9 cellular contexts compared by ENCODE assay signal in the genomic region with DNA sequence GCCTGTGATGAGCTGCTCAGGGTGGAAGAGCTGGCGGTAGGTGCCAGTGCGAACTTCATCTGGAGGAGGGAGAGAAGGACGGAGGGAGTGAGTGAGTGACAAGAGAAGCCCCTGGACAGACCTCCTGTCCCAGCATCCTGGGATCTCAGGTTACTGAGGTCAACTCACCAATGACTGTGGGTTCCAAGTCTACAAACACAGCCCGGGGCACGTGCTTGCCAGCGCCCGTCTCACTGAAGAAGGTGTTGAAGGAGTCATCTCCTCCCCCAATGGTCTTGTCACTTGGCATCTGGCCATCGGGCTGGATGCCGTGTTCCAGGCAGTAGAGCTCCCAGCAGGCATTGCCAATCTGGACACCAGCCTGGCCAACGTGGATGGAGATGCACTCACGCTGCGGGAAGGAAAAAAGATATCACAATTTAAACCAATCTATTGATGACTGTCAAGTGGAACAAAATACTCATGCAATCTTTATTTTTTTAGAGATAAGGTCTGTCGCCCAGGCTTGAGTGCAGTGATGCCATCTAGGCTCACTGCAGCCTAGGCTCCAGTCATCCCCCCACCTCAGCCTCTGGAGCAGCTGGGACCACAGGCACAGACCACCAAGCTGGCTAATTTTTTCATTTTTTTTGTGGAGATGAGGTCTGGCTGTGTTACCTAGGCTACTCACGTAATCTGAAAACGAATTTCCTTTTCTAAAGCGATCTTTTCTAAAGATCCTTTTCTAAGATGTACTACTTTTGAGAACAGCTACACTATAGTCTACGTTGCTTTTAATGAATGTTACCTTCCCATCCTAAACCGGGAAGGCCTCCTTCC. TPM values are rescaled to one million over a fixed set of nuclear protein-coding genes. Genes with fewer than 3 reads are reported as not detected.
DNase-seq lines count a peak whose midpoint lies in the region; ATAC-seq, FAIRE-seq and TF ChIP-seq lines count a peak whose summit lies in the region.
"Had no signal": no experiment of that assay in that cellular context is flagged by ENCODE, and none has a peak within 500 bp of the region (broad histone marks: within the 10 kb centered on the region; RNA-seq: fewer than 3 reads in every experiment).

No MANE protein-coding gene starts in this region.

- H3K27ac ChIP-seq in HepG2 (ENCODE audit: extremely low read length, insufficient read depth, low read length) (peak overlapping the region; percentile 96), thyroid gland (peak overlapping the region; percentile 95 to 100 (median 96))

- TF ChIP-seq EP300 in HepG2 (IDR thresholded peaks at IDR 0.05; ENCODE audit: low read depth in 2 of 2, low read length in 2 of 2) (no peak), HepG2 (CRISPR knock-in tag; IDR thresholded peaks at IDR 0.05; ENCODE audit: borderline replicate concordance) (no peak)

- H3K4me3 Mint-ChIP-seq in activated T-cell treated with anti-CD3 and anti-CD28 coated beads, Interleukin-2, amount 50 U/mL, for 24 hours, result peak overlapping the region; percentile 98

- TF ChIP-seq RAD21 in HepG2 (CRISPR knock-in tag; IDR thresholded peaks at IDR 0.05), result no peak

- POLR2A ChIA-PET in HepG2 (lab: Yijun Ruan, JAX), result interaction anchor here (0.6 to 4.0 kb wide), 14 partner anchors 8 to 170 kb away, joined by 3 to 57 read pairs (median 8); a partner anchor contains a TSS

- TF ChIP-seq CTCF in astrocyte of the spinal cord (IDR thresholded peaks at IDR 0.05; ENCODE audit: low read depth, low read length) (no peak), HepG2 (CRISPR knock-in tag; IDR thresholded peaks at IDR 0.05) (no peak), thyroid gland (IDR thresholded peaks at IDR 0.05) (no peak)

- 80% methylated on average over 16 of the region's 18 CpGs for WGBS in HepG2 (ENCODE audit: low lambda C conversion rate)
- WGBS in thyroid gland, 2 donors, result 59 to 67% methylated on average over 18 of the region's 18 CpGs

- H3K36me3 Mint-ChIP-seq in activated T-cell treated with anti-CD3 and anti-CD28 coated beads, Interleukin-2, amount 50 U/mL, for 24 hours (ENCODE audit: low read depth), result peaks cover 58% of the 10 kb centered on the region

- no peak for ATAC-seq in HepG2

- no peaks in the 10 kb centered on the region for H3K27me3 ChIP-seq in HepG2 (ENCODE audit: control insufficient read depth in 1 of 2, insufficient read depth in 2 of 2, low read length in 2 of 2)
- no peaks in the 10 kb centered on the region for H3K27me3 ChIP-seq in thyroid gland

- H3K79me2 ChIP-seq in HepG2 (ENCODE audit: insufficient read depth, low read length), result peaks cover 19% of the 10 kb centered on the region

- H3K4me1 Mint-ChIP-seq in activated T-cell treated with anti-CD3 and anti-CD28 coated beads, Interleukin-2, amount 50 U/mL, for 24 hours (ENCODE audit: low read depth), result peaks cover 49% of the 10 kb centered on the region

- H3K9me3 Mint-ChIP-seq in activated T-cell treated with anti-CD3 and anti-CD28 coated beads, Interleukin-2, amount 50 U/mL, for 24 hours, result no peaks in the 10 kb centered on the region

- H3K9me3 ChIP-seq in HepG2 (ENCODE audit: low read length) (no peaks in the 10 kb centered on the region), thyroid gland (no peaks in the 10 kb centered on the region)

- H3K36me3 ChIP-seq in HepG2 (replicated peaks in 1 of 2; ENCODE audit: control insufficient read depth in 1 of 2, insufficient read depth in 2 of 2, low read length in 2 of 2) (peaks cover 7 to 23% of the 10 kb centered on the region in 2 experiments), thyroid gland (peaks cover 20 to 29% of the 10 kb centered on the region in 2 donors)

- H3K27me3 Mint-ChIP-seq in activated T-cell treated with anti-CD3 and anti-CD28 coated beads, Interleukin-2, amount 50 U/mL, for 24 hours, result peaks cover 2% of the 10 kb centered on the region

- FAIRE-seq in HepG2 (lab: Jason Lieb, UNC), result no peak

- H2AFZ ChIP-seq in HepG2 (ENCODE audit: low read length), result no peak overlapping the region

- peak overlapping the region; percentile 94 for H3K9ac ChIP-seq in HepG2 (ENCODE audit: insufficient read depth, low read depth, low read length)

- peak overlapping the region; percentile 96 for H3K4me3 ChIP-seq in astrocyte of the spinal cord (ENCODE audit: low read depth, low read length)
- peak overlapping the region; percentile 38 to 94 (median 82); a peak in 5 of 6 replicates for H3K4me3 ChIP-seq in HepG2 (replicated peaks in 1 of 3; ENCODE audit: insufficient read depth in 1 of 3, low read depth in 2 of 3, low read length in 3 of 3)
- H3K4me3 ChIP-seq in thyroid gland (replicated peaks in 1 of 3), result peak overlapping the region in 2 of 3 donors; percentile 94 to 96

- DNase-seq in activated T-cell treated with anti-CD3 and anti-CD28 coated beads, Interleukin-2, amount 50 U/mL, for 24 hours, result peak; percentile 43
- DNase-seq in activated T-cell treated with anti-CD3 and anti-CD28 coated beads for 4 hours (no peak), astrocyte of the spinal cord (ENCODE audit: low read depth, low spot score) (no peak), HepG2 (ENCODE audit: low spot score) (no peak), thyroid gland (peak in 1 of 2 donors; percentile 5), ureter (ENCODE audit: low spot score) (no peak), hypothalamus (lab: John Stamatoyannopoulos, UW) (no peak), T-helper 9 cell (no peak)

- peak overlapping the region; percentile 99 for H3K27ac Mint-ChIP-seq in activated T-cell treated with anti-CD3 and anti-CD28 coated beads, Interleukin-2, amount 50 U/mL, for 24 hours

- CTCF ChIA-PET in HepG2 (lab: Yijun Ruan, JAX; ENCODE audit: low intra/inter-chr PET ratio, low total read pairs), result interaction anchor here (0.7 to 2.0 kb wide), 2 partner anchors 41 to 66 kb away, joined by 3 to 8 read pairs; no protein-coding TSS in a partner anchor

- in situ Hi-C loops in astrocyte of the spinal cord (cut with HindIII; ENCODE audit: low sequenced_read_pairs) (no loop called here), HepG2 (cut with HindIII; ENCODE audit: extremely low pct_ligation_motif_present, low pct_unique_long_range_greater_than_20kb) (no loop called here)

- intact Hi-C loops in HepG2 (cut with micrococcal nuclease; ENCODE audit: unreplicated experiment) (loop anchor here (5.0 to 10.0 kb wide), 2 partner anchors 112 to 1895 kb away; a partner anchor contains a TSS), thyroid gland (cut with DNase I) (loop anchor here (10.0 kb wide), 1 partner anchor 105 kb away; no protein-coding TSS in a partner anchor)

- peak overlapping the region; percentile 91 for H3K4me2 ChIP-seq in HepG2 (ENCODE audit: low read depth, low read length)

- no TSS peak for BruUV-seq in HepG2 (replicated peaks; lab: Mats Ljungman, UMichigan)

- H4K20me1 ChIP-seq in HepG2 (ENCODE audit: insufficient read depth, low read length), result peaks cover 17% of the 10 kb centered on the region

- TF ChIP-seq POLR2A in HepG2 (IDR thresholded peaks at IDR 0.05; ENCODE audit: insufficient read depth in 1 of 2, low read depth in 2 of 2, low read length in 2 of 2), result no peak
- no peak for TF ChIP-seq POLR2A in thyroid gland (IDR thresholded peaks at IDR 0.05)

- H3K4me1 ChIP-seq in HepG2 (ENCODE audit: insufficient read depth, low read length), result peaks cover 45% of the 10 kb centered on the region
- peaks cover 14 to 17% of the 10 kb centered on the region in 2 donors for H3K4me1 ChIP-seq in thyroid gland

RNA-seq across cellular contexts. Expression of a gene that starts 1.7 kb away (rescaled TPM):
- 1,275 and 1,742 TPM in 2 replicates for total RNA-seq in HepG2 (2016; rRNA removed; fragmentation: Illumina TruSeq; extraction: Trizol)
- 206 and 211 TPM in 2 replicates for total RNA-seq in HepG2 (2016; cell fraction: cytosol; rRNA removed; fragmentation: Illumina TruSeq; extraction: Trizol; ENCODE audit: low read depth)
- total RNA-seq in HepG2 (2016; cell fraction: insoluble cytoplasmic fraction; rRNA removed; fragmentation: Illumina TruSeq; extraction: Trizol), result 1,254 and 1,746 TPM in 2 replicates
- total RNA-seq in HepG2 (2016; cell fraction: membrane; rRNA removed; fragmentation: Illumina TruSeq; extraction: Trizol), result 303 and 313 TPM in 2 replicates
- 412 and 422 TPM in 2 replicates for total RNA-seq in HepG2 (2016; cell fraction: nucleus; rRNA removed; fragmentation: Illumina TruSeq; extraction: Trizol)
- 1,008 and 1,353 TPM in 2 replicates for polyA plus RNA-seq in HepG2 (2011; rRNA removed)
- polyA plus RNA-seq in HepG2 (2011; cell fraction: cytosol; rRNA removed), result 1,199 and 1,413 TPM in 2 replicates
- polyA plus RNA-seq in HepG2 (2011; cell fraction: nucleus; rRNA removed), result 271 and 295 TPM in 2 replicates
- polyA plus RNA-seq in HepG2 (2012), result 414 and 527 TPM in 2 replicates
- polyA plus RNA-seq in HepG2 (2016; cell fraction: cytosol; fragmentation: Illumina TruSeq; extraction: Trizol; ENCODE audit: low read depth), result 236 and 258 TPM in 2 replicates
- 2,014 and 2,064 TPM in 2 replicates for polyA plus RNA-seq in HepG2 (2016; cell fraction: insoluble cytoplasmic fraction; fragmentation: Illumina TruSeq; extraction: Trizol; ENCODE audit: low read depth)
- 268 and 293 TPM in 2 replicates for polyA plus RNA-seq in HepG2 (2016; cell fraction: membrane; fragmentation: Illumina TruSeq; extraction: Trizol; ENCODE audit: low read depth)
- 567 and 603 TPM in 2 replicates for polyA plus RNA-seq in HepG2 (2016; cell fraction: nucleus; fragmentation: Illumina TruSeq; extraction: Trizol; ENCODE audit: insufficient read depth, low read depth)
- polyA minus RNA-seq in HepG2 (2011; rRNA and poly(A)+ RNA removed; ENCODE audit: low replicate concordance), result 2,124 and 7,641 TPM in 2 replicates
- 381 and 450 TPM in 2 replicates for polyA minus RNA-seq in HepG2 (2011; cell fraction: cytosol; rRNA and poly(A)+ RNA removed)
- 183 and 194 TPM in 2 replicates for polyA minus RNA-seq in HepG2 (2011; cell fraction: nucleus; rRNA and poly(A)+ RNA removed)
- total RNA-seq in thyroid gland, result 100 to 1,000 TPM; 284 to 653 (median 477) TPM
- 496 TPM for total RNA-seq in ureter

RNA-seq across cellular contexts. Expression of a gene that starts 18.9 kb away (rescaled TPM):
- total RNA-seq in HepG2 (2016; rRNA removed; fragmentation: Illumina TruSeq; extraction: Trizol), result 7.3 and 12.2 TPM in 2 replicates
- total RNA-seq in HepG2 (2016; cell fraction: cytosol; rRNA removed; fragmentation: Illumina TruSeq; extraction: Trizol; ENCODE audit: low read depth), result 9.1 and 9.7 TPM in 2 replicates
- 5.5 and 14.0 TPM in 2 replicates for total RNA-seq in HepG2 (2016; cell fraction: insoluble cytoplasmic fraction; rRNA removed; fragmentation: Illumina TruSeq; extraction: Trizol)
- total RNA-seq in HepG2 (2016; cell fraction: membrane; rRNA removed; fragmentation: Illumina TruSeq; extraction: Trizol), result 8.8 and 9.7 TPM in 2 replicates
- 21.8 and 27.5 TPM in 2 replicates for total RNA-seq in HepG2 (2016; cell fraction: nucleus; rRNA removed; fragmentation: Illumina TruSeq; extraction: Trizol)
- 65.9 and 79.6 TPM in 2 replicates for polyA plus RNA-seq in HepG2 (2011; rRNA removed)
- 25.4 and 26.4 TPM in 2 replicates for polyA plus RNA-seq in HepG2 (2011; cell fraction: cytosol; rRNA removed)
- polyA plus RNA-seq in HepG2 (2011; cell fraction: nucleus; rRNA removed), result 362 and 407 TPM in 2 replicates
- polyA plus RNA-seq in HepG2 (2012), result 51.5 and 57.5 TPM in 2 replicates
- polyA plus RNA-seq in HepG2 (2016; cell fraction: cytosol; fragmentation: Illumina TruSeq; extraction: Trizol; ENCODE audit: low read depth), result 2.1 and 2.4 TPM in 2 replicates
- 4.7 TPM in 2 replicates for polyA plus RNA-seq in HepG2 (2016; cell fraction: insoluble cytoplasmic fraction; fragmentation: Illumina TruSeq; extraction: Trizol; ENCODE audit: low read depth)
- polyA plus RNA-seq in HepG2 (2016; cell fraction: membrane; fragmentation: Illumina TruSeq; extraction: Trizol; ENCODE audit: low read depth), result 5.1 and 8.4 TPM in 2 replicates
- polyA plus RNA-seq in HepG2 (2016; cell fraction: nucleus; fragmentation: Illumina TruSeq; extraction: Trizol; ENCODE audit: insufficient read depth, low read depth), result 41.9 and 51.4 TPM in 2 replicates
- polyA minus RNA-seq in HepG2 (2011; rRNA and poly(A)+ RNA removed; ENCODE audit: low replicate concordance), result 29.1 and 80.1 TPM in 2 replicates
- polyA minus RNA-seq in HepG2 (2011; cell fraction: cytosol; rRNA and poly(A)+ RNA removed), result 14.6 and 15.4 TPM in 2 replicates
- 87.2 and 109 TPM in 2 replicates for polyA minus RNA-seq in HepG2 (2011; cell fraction: nucleus; rRNA and poly(A)+ RNA removed)
- total RNA-seq in thyroid gland, result 10 to 100 TPM; 30.4 to 54.8 (median 46.6) TPM
- 85.7 TPM for total RNA-seq in ureter

RNA-seq across cellular contexts. Expression of a gene that starts 34.9 kb away (rescaled TPM):
- total RNA-seq in HepG2 (2016; rRNA removed; fragmentation: Illumina TruSeq; extraction: Trizol) (not detected in 2 replicates), thyroid gland (under 1 TPM; 0.17 to 0.94 (median 0.44) TPM), ureter (0.70 TPM)
- total RNA-seq in HepG2 (2016; cell fraction: cytosol; rRNA removed; fragmentation: Illumina TruSeq; extraction: Trizol; ENCODE audit: low read depth), result not detected in 2 replicates
- not detected in 2 replicates for total RNA-seq in HepG2 (2016; cell fraction: insoluble cytoplasmic fraction; rRNA removed; fragmentation: Illumina TruSeq; extraction: Trizol)
- total RNA-seq in HepG2 (2016; cell fraction: membrane; rRNA removed; fragmentation: Illumina TruSeq; extraction: Trizol), result not detected in 2 replicates
- not detected in 2 replicates for total RNA-seq in HepG2 (2016; cell fraction: nucleus; rRNA removed; fragmentation: Illumina TruSeq; extraction: Trizol)
- not detected in 2 replicates for polyA plus RNA-seq in HepG2 (2011; rRNA removed)
- not detected in 2 replicates for polyA plus RNA-seq in HepG2 (2011; cell fraction: cytosol; rRNA removed)
- polyA plus RNA-seq in HepG2 (2011; cell fraction: nucleus; rRNA removed), result 0.03 and 0.10 TPM in 2 replicates
- not detected in 2 replicates for polyA plus RNA-seq in HepG2 (2012)
- polyA plus RNA-seq in HepG2 (2016; cell fraction: cytosol; fragmentation: Illumina TruSeq; extraction: Trizol; ENCODE audit: low read depth), result not detected in 2 replicates
- polyA plus RNA-seq in HepG2 (2016; cell fraction: insoluble cytoplasmic fraction; fragmentation: Illumina TruSeq; extraction: Trizol; ENCODE audit: low read depth), result not detected in 2 replicates
- polyA plus RNA-seq in HepG2 (2016; cell fraction: membrane; fragmentation: Illumina TruSeq; extraction: Trizol; ENCODE audit: low read depth), result not detected in 2 replicates
- not detected in 2 replicates for polyA plus RNA-seq in HepG2 (2016; cell fraction: nucleus; fragmentation: Illumina TruSeq; extraction: Trizol; ENCODE audit: insufficient read depth, low read depth)
- 0.07 TPM in 1 of 2 replicates, not detected in the other for polyA minus RNA-seq in HepG2 (2011; rRNA and poly(A)+ RNA removed; ENCODE audit: low replicate concordance)
- polyA minus RNA-seq in HepG2 (2011; cell fraction: cytosol; rRNA and poly(A)+ RNA removed), result not detected in 2 replicates
- 0.12 TPM in 1 of 2 replicates, not detected in the other for polyA minus RNA-seq in HepG2 (2011; cell fraction: nucleus; rRNA and poly(A)+ RNA removed)
- total RNA-seq: Daoy had no signal

RNA-seq across cellular contexts. Expression of a gene that starts 59.3 kb away (rescaled TPM):
- total RNA-seq in HepG2 (2016; rRNA removed; fragmentation: Illumina TruSeq; extraction: Trizol) (20.7 and 24.4 TPM in 2 replicates), thyroid gland (10 to 100 TPM; 24.6 to 64.4 (median 32.1) TPM), ureter (107 TPM)
- total RNA-seq in HepG2 (2016; cell fraction: cytosol; rRNA removed; fragmentation: Illumina TruSeq; extraction: Trizol; ENCODE audit: low read depth), result 1.2 and 1.9 TPM in 2 replicates
- total RNA-seq in HepG2 (2016; cell fraction: insoluble cytoplasmic fraction; rRNA removed; fragmentation: Illumina TruSeq; extraction: Trizol), result 21.8 and 22.6 TPM in 2 replicates
- total RNA-seq in HepG2 (2016; cell fraction: membrane; rRNA removed; fragmentation: Illumina TruSeq; extraction: Trizol), result 2.5 and 3.1 TPM in 2 replicates
- total RNA-seq in HepG2 (2016; cell fraction: nucleus; rRNA removed; fragmentation: Illumina TruSeq; extraction: Trizol), result 9.7 and 10.8 TPM in 2 replicates
- 24.8 and 35.5 TPM in 2 replicates for polyA plus RNA-seq in HepG2 (2011; rRNA removed)
- 29.2 and 42.3 TPM in 2 replicates for polyA plus RNA-seq in HepG2 (2011; cell fraction: cytosol; rRNA removed)
- polyA plus RNA-seq in HepG2 (2011; cell fraction: nucleus; rRNA removed), result 8.6 and 13.4 TPM in 2 replicates
- polyA plus RNA-seq in HepG2 (2012), result 2.2 and 4.9 TPM in 2 replicates
- polyA plus RNA-seq in HepG2 (2016; cell fraction: cytosol; fragmentation: Illumina TruSeq; extraction: Trizol; ENCODE audit: low read depth), result 1.6 and 1.7 TPM in 2 replicates
- 19.5 and 22.1 TPM in 2 replicates for polyA plus RNA-seq in HepG2 (2016; cell fraction: insoluble cytoplasmic fraction; fragmentation: Illumina TruSeq; extraction: Trizol; ENCODE audit: low read depth)
- polyA plus RNA-seq in HepG2 (2016; cell fraction: membrane; fragmentation: Illumina TruSeq; extraction: Trizol; ENCODE audit: low read depth), result 1.7 and 1.8 TPM in 2 replicates
- polyA plus RNA-seq in HepG2 (2016; cell fraction: nucleus; fragmentation: Illumina TruSeq; extraction: Trizol; ENCODE audit: insufficient read depth, low read depth), result 9.8 and 11.3 TPM in 2 replicates
- polyA minus RNA-seq in HepG2 (2011; rRNA and poly(A)+ RNA removed; ENCODE audit: low replicate concordance), result 18.9 and 36.9 TPM in 2 replicates
- polyA minus RNA-seq in HepG2 (2011; cell fraction: cytosol; rRNA and poly(A)+ RNA removed), result 7.2 and 13.3 TPM in 2 replicates
- 3.5 and 6.6 TPM in 2 replicates for polyA minus RNA-seq in HepG2 (2011; cell fraction: nucleus; rRNA and poly(A)+ RNA removed)

RNA-seq across cellular contexts. Expression of a gene that starts 59.8 kb away (rescaled TPM):
- 1.4 and 1.6 TPM in 2 replicates for total RNA-seq in HepG2 (2016; rRNA removed; fragmentation: Illumina TruSeq; extraction: Trizol)
- total RNA-seq in HepG2 (2016; cell fraction: cytosol; rRNA removed; fragmentation: Illumina TruSeq; extraction: Trizol; ENCODE audit: low read depth), result 0.71 and 0.79 TPM in 2 replicates
- 1.5 and 1.9 TPM in 2 replicates for total RNA-seq in HepG2 (2016; cell fraction: insoluble cytoplasmic fraction; rRNA removed; fragmentation: Illumina TruSeq; extraction: Trizol)
- total RNA-seq in HepG2 (2016; cell fraction: membrane; rRNA removed; fragmentation: Illumina TruSeq; extraction: Trizol), result 0.62 and 1.0 TPM in 2 replicates
- total RNA-seq in HepG2 (2016; cell fraction: nucleus; rRNA removed; fragmentation: Illumina TruSeq; extraction: Trizol), result 0.75 and 1.0 TPM in 2 replicates
- polyA plus RNA-seq in HepG2 (2011; rRNA removed), result 2.5 and 2.9 TPM in 2 replicates
- polyA plus RNA-seq in HepG2 (2011; cell fraction: cytosol; rRNA removed), result 2.7 and 2.8 TPM in 2 replicates
- polyA plus RNA-seq in HepG2 (2011; cell fraction: nucleus; rRNA removed), result 2.0 and 2.7 TPM in 2 replicates
- 2.3 and 3.2 TPM in 2 replicates for polyA plus RNA-seq in HepG2 (2012)
- 0.21 and 0.42 TPM in 2 replicates for polyA plus RNA-seq in HepG2 (2016; cell fraction: cytosol; fragmentation: Illumina TruSeq; extraction: Trizol; ENCODE audit: low read depth)
- polyA plus RNA-seq in HepG2 (2016; cell fraction: insoluble cytoplasmic fraction; fragmentation: Illumina TruSeq; extraction: Trizol; ENCODE audit: low read depth), result 1.2 and 1.3 TPM in 2 replicates
- 0.52 and 0.79 TPM in 2 replicates for polyA plus RNA-seq in HepG2 (2016; cell fraction: membrane; fragmentation: Illumina TruSeq; extraction: Trizol; ENCODE audit: low read depth)
- polyA plus RNA-seq in HepG2 (2016; cell fraction: nucleus; fragmentation: Illumina TruSeq; extraction: Trizol; ENCODE audit: insufficient read depth, low read depth), result 1.3 and 1.8 TPM in 2 replicates
- 4.3 TPM in 2 replicates for polyA minus RNA-seq in HepG2 (2011; rRNA and poly(A)+ RNA removed; ENCODE audit: low replicate concordance)
- 0.88 and 0.89 TPM in 2 replicates for polyA minus RNA-seq in HepG2 (2011; cell fraction: cytosol; rRNA and poly(A)+ RNA removed)
- polyA minus RNA-seq in HepG2 (2011; cell fraction: nucleus; rRNA and poly(A)+ RNA removed), result 0.62 and 0.90 TPM in 2 replicates
- under 1 TPM in 1 of 4 donors, not detected in 3; 0.98 TPM for total RNA-seq in thyroid gland
- total RNA-seq in ureter, result not detected
